8 cellular contexts compared by ENCODE assay signal in the genomic region with DNA sequence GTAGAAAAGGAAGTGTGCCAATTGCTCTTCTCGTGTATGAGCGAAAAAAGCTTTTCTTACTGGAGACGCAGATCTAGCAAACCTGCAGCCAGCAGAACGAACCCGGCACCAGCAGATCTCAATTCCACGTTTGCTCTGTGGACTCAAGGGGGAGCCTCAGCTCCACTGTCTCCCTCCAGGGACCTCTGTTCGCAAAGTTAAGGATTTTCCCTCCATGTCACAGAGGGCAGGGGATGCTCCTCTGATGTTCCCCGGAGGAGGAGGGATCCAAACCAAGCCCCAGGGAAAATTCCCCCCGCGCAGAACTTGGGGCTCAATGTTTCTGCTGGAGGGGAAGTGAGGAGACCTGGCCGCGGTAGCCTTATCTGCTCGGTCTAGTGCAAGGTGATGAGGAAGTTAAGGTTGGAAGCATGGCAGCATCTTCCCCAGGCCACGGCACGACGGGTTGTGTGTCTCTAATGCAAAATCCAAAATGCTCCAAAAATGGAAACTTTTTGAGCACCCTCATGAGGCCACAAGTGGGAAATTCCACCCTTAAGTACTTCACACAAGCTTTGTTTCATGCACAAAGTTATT. TPM values are rescaled to one million over a fixed set of nuclear protein-coding genes. Genes with fewer than 3 reads are reported as not detected.
DNase-seq lines count a peak whose midpoint lies in the region; ATAC-seq and TF ChIP-seq lines count a peak whose summit lies in the region.

No MANE protein-coding gene starts in this region.

- H3K4me3 Mint-ChIP-seq in mesothelial cell of epicardium: no peak overlapping the region

- no peaks in the 10 kb centered on the region for H3K27me3 ChIP-seq in prostate gland (replicated peaks; ENCODE audit: insufficient read depth)

- H3K36me3 ChIP-seq in prostate gland: no peaks in the 10 kb centered on the region

- DNase-seq in GM10248 (ENCODE audit: extremely low spot score) (peak; percentile 47), RPMI7951 (ENCODE audit: low read depth) (peak; percentile 39), foreskin fibroblast (peak; percentile 42 to 81), prostate gland (ENCODE audit: low spot score) (no peak), HUDEP-2 (lab: John Stamatoyannopoulos, UW; ENCODE audit: unreplicated experiment in 76 of 76) (no peak), mesothelial cell of epicardium (ENCODE audit: low spot score in 2 of 2, unreplicated experiment in 2 of 2) (no peak)

- TF ChIP-seq CTCF in GM10248 (IDR thresholded peaks at IDR 0.05; ENCODE audit: control extremely low read depth, extremely low read depth, low read depth, missing control alignments) (peak; percentile 55), foreskin fibroblast (IDR thresholded peaks at IDR 0.05; ENCODE audit: low read depth, low read length) (peak; percentile 66), prostate gland (IDR thresholded peaks at IDR 0.05) (peak in 3 of 4 experiments; percentile 23 to 45 (median 31)), mesothelial cell of epicardium (IDR thresholded peaks at IDR 0.05; ENCODE audit: unreplicated experiment) (no peak)

- no peak overlapping the region for H3K27ac ChIP-seq in prostate gland

- no peak overlapping the region for H3K4me3 ChIP-seq in foreskin fibroblast (ENCODE audit: low read depth in 1 of 2, low read length in 2 of 2)
- H3K4me3 ChIP-seq in prostate gland: no peak overlapping the region

- intact Hi-C loops in prostate gland (cut with DNase I): loop anchor here (5.0 kb wide), 1 partner anchor 115 kb away; no protein-coding TSS in a partner anchor

- 51% methylated on average over 16 of the region's 16 CpGs for WGBS in prostate gland

- no peak for ATAC-seq in HG03521 (IDR thresholded peaks at IDR 0.05; ENCODE audit: unreplicated experiment)
- ATAC-seq in GM19467 (IDR thresholded peaks at IDR 0.05; ENCODE audit: unreplicated experiment): no peak

- TF ChIP-seq POLR2A in prostate gland (IDR thresholded peaks at IDR 0.05): no peak

- no peak overlapping the region for H3K27ac Mint-ChIP-seq in mesothelial cell of epicardium

- peaks cover 9% of the 10 kb centered on the region for H3K36me3 Mint-ChIP-seq in mesothelial cell of epicardium

- no peaks in the 10 kb centered on the region for H3K9me3 Mint-ChIP-seq in mesothelial cell of epicardium

- H3K4me1 ChIP-seq in prostate gland (replicated peaks): no peaks in the 10 kb centered on the region

- no peaks in the 10 kb centered on the region for H3K4me1 Mint-ChIP-seq in mesothelial cell of epicardium

- POLR2A ChIA-PET in GM10248 (lab: Yijun Ruan, JAX): no interaction called here

- no peaks in the 10 kb centered on the region for H3K9me3 ChIP-seq in prostate gland

- CTCF ChIA-PET in GM10248 (lab: Yijun Ruan, JAX): interaction anchor here (0.7 to 1.5 kb wide), 8 partner anchors 8 to 143 kb away, joined by 3 to 4 read pairs (median 3); partner anchors contain the start of gene IQCE

- H3K27me3 Mint-ChIP-seq in mesothelial cell of epicardium (ENCODE audit: low read depth): no peaks in the 10 kb centered on the region

RNA-seq across cellular contexts. Expression of gene IQCE, which starts 9.0 kb away (rescaled TPM):
- 10.1 and 14.8 TPM in 2 replicates for total RNA-seq in RPMI7951 (2014; rRNA removed; shearing (Covaris generic))
- 10 to 100 TPM; 20.2 to 41.9 TPM for total RNA-seq in prostate gland
- 26.6 to 29.6 TPM (median 26.6 TPM) in 3 replicates for total RNA-seq in mesothelial cell of epicardium

RNA-seq across cellular contexts. Expression of gene BRAT1, which starts 12.4 kb away (rescaled TPM):
- 22.6 and 28.8 TPM in 2 replicates for total RNA-seq in RPMI7951 (2014; rRNA removed; shearing (Covaris generic))
- total RNA-seq in prostate gland (100 to 1,000 TPM in 1 of 2 donors, 10 to 100 TPM in 1; 83.9 to 113 TPM), mesothelial cell of epicardium (44.2 to 47.6 TPM (median 46.8 TPM) in 3 replicates)

RNA-seq across cellular contexts. Expression of gene LFNG, which starts 48.2 kb away (rescaled TPM):
- 19.1 and 28.5 TPM in 2 replicates for total RNA-seq in RPMI7951 (2014; rRNA removed; shearing (Covaris generic))
- 10 to 100 TPM; 45.6 to 51.7 TPM for total RNA-seq in prostate gland
- total RNA-seq in mesothelial cell of epicardium: 16.0 to 19.0 TPM (median 16.3 TPM) in 3 replicates

Comparison
In these comparisons a context has a peak if more than half of its experiments do, and no peak if none do; other contexts are left out.
1. DNase-seq: peak in GM10248 (single experiment), RPMI7951 (single experiment) and foreskin fibroblast (2 of 2); none in prostate gland (single experiment), HUDEP-2 (0 of 76) and mesothelial cell of epicardium (0 of 2).